In the genomic region with DNA sequence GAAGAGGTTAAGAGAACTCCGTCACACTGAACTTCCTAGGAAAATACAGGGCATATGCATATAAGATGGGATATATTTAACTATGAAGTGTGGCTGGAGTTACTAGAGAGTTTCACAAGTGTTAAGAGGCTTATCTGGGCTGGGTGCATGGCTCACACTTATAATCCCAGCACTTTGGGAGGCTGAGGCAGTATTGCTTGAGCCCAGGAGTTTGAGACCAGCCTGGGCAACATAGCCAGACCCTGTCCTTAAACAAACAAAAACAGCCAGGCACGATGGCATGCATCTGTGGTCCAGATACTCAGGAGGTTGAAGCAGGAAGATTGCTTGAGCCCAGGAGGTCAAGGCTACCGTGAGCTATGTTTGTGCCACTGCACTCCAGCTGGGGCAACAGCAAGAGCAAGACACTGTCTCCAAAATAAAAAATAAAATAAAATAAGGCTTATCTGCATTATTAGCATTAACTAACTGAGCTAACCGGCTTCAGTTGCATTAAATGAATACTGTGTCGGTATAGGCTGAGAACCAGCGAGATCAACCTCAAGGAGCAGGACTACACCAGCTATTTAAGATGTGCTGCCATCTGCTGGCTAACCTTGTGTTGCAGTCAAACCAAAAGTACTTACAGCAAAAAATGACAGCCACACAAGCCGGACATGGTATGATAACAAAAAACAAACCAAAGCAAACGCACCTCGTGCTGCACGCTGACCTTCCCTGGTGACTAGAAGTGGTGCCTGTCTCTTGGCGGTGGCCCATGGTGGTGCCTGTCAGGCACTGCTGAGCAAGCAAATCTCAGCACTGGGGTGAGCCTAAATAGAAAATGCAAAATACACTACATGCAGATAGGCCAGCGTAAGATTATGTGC, we compare ENCODE assay signal across 8 cellular contexts. TPM values are rescaled to one million over a fixed set of nuclear protein-coding genes. Genes with fewer than 3 reads are reported as not detected.
DNase-seq lines count a peak whose midpoint lies in the region; ATAC-seq, FAIRE-seq and TF ChIP-seq lines count a peak whose summit lies in the region.

No MANE protein-coding gene starts in this region.

- intact Hi-C loops in adrenal gland (cut with DNase I) (no loop called here), left ventricle myocardium inferior (cut with micrococcal nuclease) (loop anchor here (10.0 kb wide), 1 partner anchor 113 kb away; no protein-coding TSS in a partner anchor)

- TF ChIP-seq RAD21 in A549 (conservative IDR thresholded peaks at IDR 0.05 in 1 of 2, IDR thresholded peaks at IDR 0.05 in 1 of 2), result peak; percentile 52 to 59; a peak in 4 of 5 replicates

- H3K27ac ChIP-seq in A549 (peak overlapping the region in 1 of 2 experiments; percentile 63; a peak in 2 of 6 replicates), adrenal gland (peak overlapping the region in 3 of 5 donors; percentile 30 to 84 (median 62)), left ventricle myocardium inferior (replicated peaks) (peak overlapping the region; percentile 33)

- 25% methylated on average over 12 of the region's 12 CpGs for WGBS in A549 (ENCODE audit: missing lambda C conversion rate)
- 17 to 27% (median 18%) methylated on average over 8 to 12 of the region's 12 CpGs for WGBS in adrenal gland, 4 donors

- TF ChIP-seq CTCF in A549 (IDR thresholded peaks at IDR 0.05), result peak; percentile 82
- TF ChIP-seq CTCF in adrenal gland (IDR thresholded peaks at IDR 0.05), result peak; percentile 74 to 91 (median 85)
- TF ChIP-seq CTCF in left ventricle myocardium inferior (IDR thresholded peaks at IDR 0.05; ENCODE audit: borderline replicate concordance), result peak; percentile 88

- H3K4me3 ChIP-seq in A549 (no peak overlapping the region), adrenal gland (no peak overlapping the region), left ventricle myocardium inferior (peak overlapping the region; percentile 25)

- peak; percentile 88 to 94 for ATAC-seq in A549
- ATAC-seq in GM19035 (IDR thresholded peaks at IDR 0.05; ENCODE audit: unreplicated experiment), result peak; percentile 63
- no peak for ATAC-seq in GM18502 (IDR thresholded peaks at IDR 0.05; ENCODE audit: poor library complexity, unreplicated experiment)

- H3K27me3 ChIP-seq in adrenal gland (no peaks in the 10 kb centered on the region), left ventricle myocardium inferior (ENCODE audit: low read depth) (no peaks in the 10 kb centered on the region)

- TF ChIP-seq POLR2A in A549 (IDR thresholded peaks at IDR 0.05; ENCODE audit: low read length), result no peak
- TF ChIP-seq POLR2A in adrenal gland (IDR thresholded peaks at IDR 0.05), result peak in 1 of 2 donors; percentile 28

- H3K4me2 ChIP-seq in A549, result peak overlapping the region; percentile 40; the same call in 2 of the 3 replicates

- H3K36me3 ChIP-seq in adrenal gland (replicated peaks in 1 of 2), result no peaks in the 10 kb centered on the region
- no peaks in the 10 kb centered on the region for H3K36me3 ChIP-seq in left ventricle myocardium inferior

- CTCF ChIA-PET in A549 (lab: Yijun Ruan, JAX), result interaction anchor here (0.7 to 5.5 kb wide), 46 partner anchors 10 to 383 kb away, joined by 3 to 56 read pairs (median 5); a partner anchor contains a TSS

- POLR2A ChIA-PET in A549 (lab: Yijun Ruan, JAX), result interaction anchor here (0.5 to 1.0 kb wide), 3 partner anchors 13 to 31 kb away, joined by 3 to 4 read pairs (median 4); a partner anchor contains a TSS

- H3K4me1 ChIP-seq in A549 (peaks cover 16% of the 10 kb centered on the region), adrenal gland (replicated peaks in 1 of 2) (peaks cover 20 to 24% of the 10 kb centered on the region in 2 donors), left ventricle myocardium inferior (peaks cover 21% of the 10 kb centered on the region)

- DNase-seq in A549 (ENCODE audit: low read depth in 1 of 2, low spot score in 1 of 2) (peak; percentile 76 to 83), NCI-H128 (lab: John Stamatoyannopoulos, UW; ENCODE audit: unreplicated experiment) (peak; percentile 62), SW480 (ENCODE audit: low spot score) (peak; percentile 68), adrenal gland (peak; percentile 78 to 95 (median 92)), left ventricle myocardium inferior (peak; percentile 57), retina (peak; percentile 79)

- FAIRE-seq in A549 (lab: Jason Lieb, UNC), result peak; percentile 76

- TF ChIP-seq EP300 in A549 (IDR thresholded peaks at IDR 0.05), result no peak

- no peaks in the 10 kb centered on the region for H3K9me3 ChIP-seq in A549
- no peaks in the 10 kb centered on the region for H3K9me3 ChIP-seq in adrenal gland (replicated peaks in 1 of 3)
- no peaks in the 10 kb centered on the region for H3K9me3 ChIP-seq in left ventricle myocardium inferior (replicated peaks)

TF ChIP-seq in A549, 52 proteins besides CTCF, POLR2A, EP300 and RAD21:
- TF ChIP-seq NR3C1 (IDR thresholded peaks at IDR 0.05) (no peak), SMC3 (IDR thresholded peaks at IDR 0.05) (peak; percentile 65), HOXA7 (CRISPR knock-in tag; IDR thresholded peaks at IDR 0.05) (no peak), ESRRA (IDR thresholded peaks at IDR 0.05; ENCODE audit: borderline replicate concordance, low read length) (no peak), FOSB (CRISPR knock-in tag; IDR thresholded peaks at IDR 0.05) (no peak), MAFK (IDR thresholded peaks at IDR 0.05; ENCODE audit: partially characterized antibody) (peak; percentile 72), NFE2L2 (conservative IDR thresholded peaks at IDR 0.05; ENCODE audit: low read length) (no peak), TFCP2L1 (CRISPR knock-in tag; IDR thresholded peaks at IDR 0.05) (no peak), BHLHE40 (IDR thresholded peaks at IDR 0.05; ENCODE audit: low read depth, low read length) (no peak)
- TF ChIP-seq, protein P1, sequence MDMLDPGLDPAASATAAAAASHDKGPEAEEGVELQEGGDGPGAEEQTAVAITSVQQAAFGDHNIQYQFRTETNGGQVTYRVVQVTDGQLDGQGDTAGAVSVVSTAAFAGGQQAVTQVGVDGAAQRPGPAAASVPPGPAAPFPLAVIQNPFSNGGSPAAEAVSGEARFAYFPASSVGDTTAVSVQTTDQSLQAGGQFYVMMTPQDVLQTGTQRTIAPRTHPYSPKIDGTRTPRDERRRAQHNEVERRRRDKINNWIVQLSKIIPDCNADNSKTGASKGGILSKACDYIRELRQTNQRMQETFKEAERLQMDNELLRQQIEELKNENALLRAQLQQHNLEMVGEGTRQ (IDR thresholded peaks at IDR 0.05), result no peak
- TF ChIP-seq, protein P2, sequence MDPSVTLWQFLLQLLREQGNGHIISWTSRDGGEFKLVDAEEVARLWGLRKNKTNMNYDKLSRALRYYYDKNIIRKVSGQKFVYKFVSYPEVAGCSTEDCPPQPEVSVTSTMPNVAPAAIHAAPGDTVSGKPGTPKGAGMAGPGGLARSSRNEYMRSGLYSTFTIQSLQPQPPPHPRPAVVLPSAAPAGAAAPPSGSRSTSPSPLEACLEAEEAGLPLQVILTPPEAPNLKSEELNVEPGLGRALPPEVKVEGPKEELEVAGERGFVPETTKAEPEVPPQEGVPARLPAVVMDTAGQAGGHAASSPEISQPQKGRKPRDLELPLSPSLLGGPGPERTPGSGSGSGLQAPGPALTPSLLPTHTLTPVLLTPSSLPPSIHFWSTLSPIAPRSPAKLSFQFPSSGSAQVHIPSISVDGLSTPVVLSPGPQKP (IDR thresholded peaks at IDR 0.05; ENCODE audit: low read depth, low read length), result no peak
- TF ChIP-seq, protein P3, sequence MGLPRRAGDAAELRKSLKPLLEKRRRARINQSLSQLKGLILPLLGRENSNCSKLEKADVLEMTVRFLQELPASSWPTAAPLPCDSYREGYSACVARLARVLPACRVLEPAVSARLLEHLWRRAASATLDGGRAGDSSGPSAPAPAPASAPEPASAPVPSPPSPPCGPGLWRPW (IDR thresholded peaks at IDR 0.05), result no peak
- TF ChIP-seq, protein P4, sequence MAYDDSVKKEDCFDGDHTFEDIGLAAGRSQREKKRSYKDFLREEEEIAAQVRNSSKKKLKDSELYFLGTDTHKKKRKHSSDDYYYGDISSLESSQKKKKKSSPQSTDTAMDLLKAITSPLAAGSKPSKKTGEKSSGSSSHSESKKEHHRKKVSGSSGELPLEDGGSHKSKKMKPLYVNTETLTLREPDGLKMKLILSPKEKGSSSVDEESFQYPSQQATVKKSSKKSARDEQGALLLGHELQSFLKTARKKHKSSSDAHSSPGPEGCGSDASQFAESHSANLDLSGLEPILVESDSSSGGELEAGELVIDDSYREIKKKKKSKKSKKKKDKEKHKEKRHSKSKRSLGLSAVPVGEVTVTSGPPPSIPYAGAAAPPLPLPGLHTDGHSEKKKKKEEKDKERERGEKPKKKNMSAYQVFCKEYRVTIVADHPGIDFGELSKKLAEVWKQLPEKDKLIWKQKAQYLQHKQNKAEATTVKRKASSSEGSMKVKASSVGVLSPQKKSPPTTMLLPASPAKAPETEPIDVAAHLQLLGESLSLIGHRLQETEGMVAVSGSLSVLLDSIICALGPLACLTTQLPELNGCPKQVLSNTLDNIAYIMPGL (CRISPR knock-in tag; IDR thresholded peaks at IDR 0.05; ENCODE audit: borderline replicate concordance), result no peak

RNA-seq across cellular contexts. Expression of a gene that starts 19.7 kb away (rescaled TPM):
- 18.6 and 21.8 TPM in 2 replicates for polyA plus RNA-seq in A549 (2011; rRNA removed)
- polyA plus RNA-seq in A549 (2012; cell fraction: cytosol; rRNA removed), result 5.2 and 5.5 TPM in 2 replicates
- 2.9 and 4.5 TPM in 2 replicates for polyA plus RNA-seq in A549 (2012; cell fraction: nucleus; rRNA removed)
- polyA plus RNA-seq in A549 (2017; fragmentation: RNase III; extraction: RNeasy Plus Mini Kit Qiagen cat#74134 plus additional on column Dnase treatment), result 14.1 to 15.9 TPM (median 14.5 TPM) in 3 replicates
- polyA minus RNA-seq in A549 (2011; rRNA and poly(A)+ RNA removed), result 19.7 and 21.4 TPM in 2 replicates
- 10 to 100 TPM; 15.8 to 26.0 (median 19.3) TPM for total RNA-seq in adrenal gland
- 10 to 100 TPM in 1 of 3 donors, 1 to 10 TPM in 2; 4.7 to 24.0 (median 5.9) TPM for polyA plus RNA-seq in adrenal gland
- 10.3 TPM for total RNA-seq in left ventricle myocardium inferior

RNA-seq across cellular contexts. Expression of a gene that starts 57.2 kb away (rescaled TPM):
- 4.3 and 5.4 TPM in 2 replicates for polyA plus RNA-seq in A549 (2011; rRNA removed)
- 1.4 and 1.5 TPM in 2 replicates for polyA plus RNA-seq in A549 (2012; cell fraction: cytosol; rRNA removed)
- 1.8 and 3.6 TPM in 2 replicates for polyA plus RNA-seq in A549 (2012; cell fraction: nucleus; rRNA removed)
- 2.0 to 2.3 TPM (median 2.2 TPM) in 3 replicates for polyA plus RNA-seq in A549 (2017; fragmentation: RNase III; extraction: RNeasy Plus Mini Kit Qiagen cat#74134 plus additional on column Dnase treatment)
- 6.2 and 7.4 TPM in 2 replicates for polyA minus RNA-seq in A549 (2011; rRNA and poly(A)+ RNA removed)
- 1 to 10 TPM; 1.9 to 5.0 (median 3.4) TPM for total RNA-seq in adrenal gland
- polyA plus RNA-seq in adrenal gland, result 1 to 10 TPM; 3.8 to 4.8 (median 3.9) TPM
- total RNA-seq in left ventricle myocardium inferior, result 3.1 TPM
